In genomic region chr14:91202234-91202974, GRCh38 we compare ENCODE assay signal across 2 cellular contexts.
TF ChIP-seq lines count a peak whose summit lies in the region.

No MANE protein-coding gene starts in this region.

TF ChIP-seq in IMR-90, 13 proteins besides CTCF, POLR2A, EP300 and RAD21 (continued from another document):
- TF ChIP-seq ELK1 (IDR thresholded peaks at IDR 0.05; ENCODE audit: borderline replicate concordance, low read depth, low read length) (no peak), CEBPB (IDR thresholded peaks at IDR 0.05; ENCODE audit: low read depth, low read length) (no peak)

TF ChIP-seq in SK-N-SH treated with all-trans-retinoic acid at 6 μM for 48 hours, 23 proteins besides CTCF, POLR2A, EP300 and RAD21 (continued from another document):
- TF ChIP-seq, protein P1, sequence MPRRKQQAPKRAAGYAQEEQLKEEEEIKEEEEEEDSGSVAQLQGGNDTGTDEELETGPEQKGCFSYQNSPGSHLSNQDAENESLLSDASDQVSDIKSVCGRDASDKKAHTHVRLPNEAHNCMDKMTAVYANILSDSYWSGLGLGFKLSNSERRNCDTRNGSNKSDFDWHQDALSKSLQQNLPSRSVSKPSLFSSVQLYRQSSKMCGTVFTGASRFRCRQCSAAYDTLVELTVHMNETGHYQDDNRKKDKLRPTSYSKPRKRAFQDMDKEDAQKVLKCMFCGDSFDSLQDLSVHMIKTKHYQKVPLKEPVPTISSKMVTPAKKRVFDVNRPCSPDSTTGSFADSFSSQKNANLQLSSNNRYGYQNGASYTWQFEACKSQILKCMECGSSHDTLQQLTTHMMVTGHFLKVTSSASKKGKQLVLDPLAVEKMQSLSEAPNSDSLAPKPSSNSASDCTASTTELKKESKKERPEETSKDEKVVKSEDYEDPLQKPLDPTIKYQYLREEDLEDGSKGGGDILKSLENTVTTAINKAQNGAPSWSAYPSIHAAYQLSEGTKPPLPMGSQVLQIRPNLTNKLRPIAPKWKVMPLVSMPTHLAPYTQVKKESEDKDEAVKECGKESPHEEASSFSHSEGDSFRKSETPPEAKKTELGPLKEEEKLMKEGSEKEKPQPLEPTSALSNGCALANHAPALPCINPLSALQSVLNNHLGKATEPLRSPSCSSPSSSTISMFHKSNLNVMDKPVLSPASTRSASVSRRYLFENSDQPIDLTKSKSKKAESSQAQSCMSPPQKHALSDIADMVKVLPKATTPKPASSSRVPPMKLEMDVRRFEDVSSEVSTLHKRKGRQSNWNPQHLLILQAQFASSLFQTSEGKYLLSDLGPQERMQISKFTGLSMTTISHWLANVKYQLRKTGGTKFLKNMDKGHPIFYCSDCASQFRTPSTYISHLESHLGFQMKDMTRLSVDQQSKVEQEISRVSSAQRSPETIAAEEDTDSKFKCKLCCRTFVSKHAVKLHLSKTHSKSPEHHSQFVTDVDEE (CRISPR knock-in tag; IDR thresholded peaks at IDR 0.05), result no peak
- TF ChIP-seq ZNF8 (CRISPR knock-in tag; IDR thresholded peaks at IDR 0.05) (no peak), TOX (CRISPR knock-in tag; IDR thresholded peaks at IDR 0.05; ENCODE audit: borderline replicate concordance) (no peak), ZFP3 (CRISPR knock-in tag; IDR thresholded peaks at IDR 0.05) (no peak), ZNF70 (CRISPR knock-in tag; IDR thresholded peaks at IDR 0.05) (no peak), ESRRG (CRISPR knock-in tag; IDR thresholded peaks at IDR 0.05) (no peak), ZFP30 (CRISPR knock-in tag; IDR thresholded peaks at IDR 0.05) (no peak)
- TF ChIP-seq, protein P2, sequence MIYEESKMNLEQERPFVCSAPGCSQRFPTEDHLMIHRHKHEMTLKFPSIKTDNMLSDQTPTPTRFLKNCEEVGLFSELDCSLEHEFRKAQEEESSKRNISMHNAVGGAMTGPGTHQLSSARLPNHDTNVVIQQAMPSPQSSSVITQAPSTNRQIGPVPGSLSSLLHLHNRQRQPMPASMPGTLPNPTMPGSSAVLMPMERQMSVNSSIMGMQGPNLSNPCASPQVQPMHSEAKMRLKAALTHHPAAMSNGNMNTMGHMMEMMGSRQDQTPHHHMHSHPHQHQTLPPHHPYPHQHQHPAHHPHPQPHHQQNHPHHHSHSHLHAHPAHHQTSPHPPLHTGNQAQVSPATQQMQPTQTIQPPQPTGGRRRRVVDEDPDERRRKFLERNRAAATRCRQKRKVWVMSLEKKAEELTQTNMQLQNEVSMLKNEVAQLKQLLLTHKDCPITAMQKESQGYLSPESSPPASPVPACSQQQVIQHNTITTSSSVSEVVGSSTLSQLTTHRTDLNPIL (CRISPR knock-in tag; IDR thresholded peaks at IDR 0.05; ENCODE audit: low read depth), result no peak
TF ChIP-seq in SK-N-SH treated with all-trans-retinoic acid at 6 μM for 48 hours: peak in this region for 0.
